ENCODE assay signal across 7 cellular contexts in the genomic region with DNA sequence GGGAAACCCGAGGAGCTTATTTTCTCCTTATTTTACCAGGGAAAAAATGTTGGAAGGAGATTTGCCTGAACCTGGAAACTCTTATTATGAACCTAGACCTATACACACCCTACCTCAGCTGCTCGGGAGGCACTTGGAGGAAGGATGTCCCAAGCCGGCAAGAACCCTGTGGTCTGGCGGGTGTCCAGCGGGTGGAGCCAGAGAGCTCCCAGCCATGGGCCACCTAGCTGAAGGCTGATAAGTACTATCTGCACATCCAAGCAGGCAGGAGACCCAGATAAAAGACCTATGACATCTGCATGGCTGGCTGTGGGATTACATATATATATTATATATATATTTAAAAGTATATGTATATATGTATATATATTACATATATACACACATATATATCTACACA. TPM values are rescaled to one million over a fixed set of nuclear protein-coding genes. Genes with fewer than 3 reads are reported as not detected.
A peak's percentile ranks its signal among the peaks of the same experiment; 100 is the strongest.
DNase-seq lines count a peak whose midpoint lies in the region; ATAC-seq and TF ChIP-seq lines count a peak whose summit lies in the region.

No MANE protein-coding gene starts in this region.

- TF ChIP-seq POLR2A in spleen (IDR thresholded peaks at IDR 0.05): no peak

- ATAC-seq in GM18499 (IDR thresholded peaks at IDR 0.05; ENCODE audit: insufficient read depth, unreplicated experiment) (peak; percentile 63), HG02763 (IDR thresholded peaks at IDR 0.05; ENCODE audit: unreplicated experiment) (peak; percentile 86)

- WGBS in spleen, 5 donors: 1 to 5% (median 3%) methylated on average over 5 of the region's 5 CpGs

- H3K4me3 ChIP-seq in left ventricle myocardium inferior (no peak overlapping the region), spleen (no peak overlapping the region)

- H3K9me3 ChIP-seq in left ventricle myocardium inferior (replicated peaks): no peaks in the 10 kb centered on the region
- no peaks in the 10 kb centered on the region for H3K9me3 ChIP-seq in spleen

- intact Hi-C loops in left ventricle myocardium inferior (cut with micrococcal nuclease) (no loop called here), spleen (cut with DNase I; ENCODE audit: low total_unique reads) (loop anchor here (10.0 kb wide), 1 partner anchor 122 kb away; no protein-coding TSS in a partner anchor)

- H3K4me1 ChIP-seq in left ventricle myocardium inferior (peaks cover 12% of the 10 kb centered on the region), spleen (peaks cover 0 to 4% (median 0%) of the 10 kb centered on the region in 6 donors)

- TF ChIP-seq CTCF in left ventricle myocardium inferior (IDR thresholded peaks at IDR 0.05; ENCODE audit: borderline replicate concordance): peak; percentile 84
- peak; percentile 34 to 84 (median 69) for TF ChIP-seq CTCF in spleen (IDR thresholded peaks at IDR 0.05 in 8 of 11, conservative IDR thresholded peaks at IDR 0.05 in 3 of 11)

- H3K27ac ChIP-seq in left ventricle myocardium inferior (replicated peaks) (no peak overlapping the region), spleen (no peak overlapping the region)

- peaks cover 16% of the 10 kb centered on the region for H3K27me3 ChIP-seq in left ventricle myocardium inferior (ENCODE audit: low read depth)
- H3K27me3 ChIP-seq in spleen (replicated peaks in 1 of 7): no peaks in the 10 kb centered on the region

- H3K36me3 ChIP-seq in left ventricle myocardium inferior: no peaks in the 10 kb centered on the region
- no peaks in the 10 kb centered on the region for H3K36me3 ChIP-seq in spleen

- DNase-seq in NCI-H1417 (lab: John Stamatoyannopoulos, UW) (peak; percentile 50 to 76 (median 70)), SW480 (ENCODE audit: low spot score) (peak; percentile 53), left ventricle myocardium inferior (peak; percentile 68), spleen (peak; percentile 92)
- DNase-seq in activated naive CD8-positive, alpha-beta T cell treated with anti-CD3 and anti-CD28 coated beads, Interleukin-2, amount 50 U/mL, for 16 hours (ENCODE audit: low read depth, low spot score): peak; percentile 17

RNA-seq across cellular contexts. Expression of a gene that starts 1.1 kb away (rescaled TPM):
- total RNA-seq in left ventricle myocardium inferior: 22.1 TPM
- 10 to 100 TPM in 5 of 7 donors, 1 to 10 TPM in 2; 6.0 to 26.0 (median 10.3) TPM for total RNA-seq in spleen
- polyA plus RNA-seq in spleen: 1 to 10 TPM; 3.4 to 8.2 (median 3.5) TPM

Comparison
In these comparisons a context has a peak if more than half of its experiments do, and no peak if none do; other contexts are left out.
1. DNase-seq: peak in every context shown above with its lines; median percentile 92 in spleen; 70 in NCI-H1417; 68 in left ventricle myocardium inferior; 53 in SW480; 17 in activated naive CD8-positive, alpha-beta T cell treated with anti-CD3 and anti-CD28 coated beads, Interleukin-2, amount 50 U/mL, for 16 hours.